In genomic region chr17:17706140-17707060, GRCh38 we compare ENCODE assay signal across 18 cellular contexts. TPM values are rescaled to one million over a fixed set of nuclear protein-coding genes. Genes with fewer than 3 reads are reported as not detected.
A peak's percentile ranks its signal among the peaks of the same experiment; 100 is the strongest.
DNase-seq lines count a peak whose midpoint lies in the region; ATAC-seq and TF ChIP-seq lines count a peak whose summit lies in the region.
"Had no signal": no experiment of that assay in that cellular context is flagged by ENCODE, and none has a peak within 500 bp of the region (broad histone marks: within the 10 kb centered on the region; RNA-seq: fewer than 3 reads in every experiment).

No MANE protein-coding gene starts in this region.

- no peaks in the 10 kb centered on the region for H3K9me3 Mint-ChIP-seq in osteocyte (ENCODE audit: unreplicated experiment)

- peak overlapping the region in 3 of 11 experiments; percentile 9 to 50 (median 33); a peak in 4 of 22 replicates for H3K9ac ChIP-seq in BLaER1 treated with 17β-estradiol and CSF1 and Interleukin-3, amounts not matched to agents 10 nM and 100 nM
- H3K9ac ChIP-seq: GM23248 had no signal

- peaks cover 83% of the 10 kb centered on the region for H3K4me1 Mint-ChIP-seq in osteocyte (ENCODE audit: unreplicated experiment)

- H3K4me3 Mint-ChIP-seq in osteocyte (ENCODE audit: unreplicated experiment) = no peak overlapping the region
- H3K4me3 Mint-ChIP-seq: CD4-positive, CD25-positive, alpha-beta regulatory T cell had no signal

- POLR2A ChIA-PET in RWPE1 (lab: Yijun Ruan, JAX; ENCODE audit: low non-redundant PET) = no interaction called here

- H3K4me1 ChIP-seq in BLaER1 treated with 17β-estradiol and CSF1 and Interleukin-3, amounts not matched to agents 10 nM and 100 nM = peaks cover 33 to 80% (median 74%) of the 10 kb centered on the region in 10 experiments

- H3K27ac ChIP-seq in BLaER1 treated with 17β-estradiol and CSF1 and Interleukin-3, amounts not matched to agents 10 nM and 100 nM = no peak overlapping the region; a peak in 1 of 22 replicates
- peak overlapping the region; percentile 89 for H3K27ac ChIP-seq in RWPE1
- H3K27ac ChIP-seq: GM23248, PC-9 had no signal

- H3K27ac Mint-ChIP-seq in osteocyte (ENCODE audit: unreplicated experiment) = peak overlapping the region; percentile 73
- H3K27ac Mint-ChIP-seq: CD4-positive, CD25-positive, alpha-beta regulatory T cell had no signal

- CTCF ChIA-PET in RWPE1 (lab: Yijun Ruan, JAX) = interaction anchor here (0.5 kb wide), 1 partner anchor 80 kb away, joined by 3 read pairs; no protein-coding TSS in a partner anchor

- DNase-seq in RWPE1 (ENCODE audit: low spot score) (no peak), epithelial cell of proximal tubule (ENCODE audit: low read depth) (no peak), osteocyte (ENCODE audit: extremely low spot score, unreplicated experiment) (no peak), middle frontal gyrus (ENCODE audit: extremely low spot score, low spot score) (no peak)
- DNase-seq in stimulated activated CD8-positive, alpha-beta memory T cell treated with anti-CD3 and anti-CD28 coated beads, Interleukin-4, amount 100 ng/mL, for 48 hours = no peak
- DNase-seq: activated CD4-positive, CD25-positive, alpha-beta regulatory T cell treated with anti-CD3 and anti-CD28 coated beads, Interleukin-2, amount 50 U/mL, for 72 hours; amniotic stem cell; CD4-positive, CD25-positive, alpha-beta regulatory T cell; foreskin melanocyte; GM23248; left cardiac atrium; NCI-H1436 treated with DMSO at 0.1 percent for 48 hours; NCI-H82; nucleus accumbens; PC-9; T-helper 9 cell had no signal

- peaks cover 97 to 100% (median 99%) of the 10 kb centered on the region in 11 experiments for H4K20me1 ChIP-seq in BLaER1 treated with 17β-estradiol and CSF1 and Interleukin-3, amounts not matched to agents 10 nM and 100 nM

- H3K27me3 ChIP-seq in BLaER1 treated with 17β-estradiol and CSF1 and Interleukin-3, amounts not matched to agents 10 nM and 100 nM = peaks cover 0 to 2% (median 0%) of the 10 kb centered on the region in 11 experiments; a peak in 5 of 22 replicates

- peak overlapping the region in 9 of 11 experiments; percentile 2 to 47 (median 27); a peak in 10 of 22 replicates for H3K4me2 ChIP-seq in BLaER1 treated with 17β-estradiol and CSF1 and Interleukin-3, amounts not matched to agents 10 nM and 100 nM
- H3K4me2 ChIP-seq: PC-9 had no signal

- H3K27me3 Mint-ChIP-seq in osteocyte (ENCODE audit: unreplicated experiment) = no peaks in the 10 kb centered on the region
- H3K27me3 Mint-ChIP-seq: CD4-positive, CD25-positive, alpha-beta regulatory T cell had no signal

- TF ChIP-seq CTCF in RWPE1 (conservative IDR thresholded peaks at IDR 0.05; ENCODE audit: low read depth) = no peak
- TF ChIP-seq CTCF in epithelial cell of proximal tubule (conservative IDR thresholded peaks at IDR 0.05; ENCODE audit: low read depth, low read length) = peak; percentile 10
- peak; percentile 36 for TF ChIP-seq CTCF in osteocyte (IDR thresholded peaks at IDR 0.05)

- peaks cover 4% of the 10 kb centered on the region for H3K36me3 Mint-ChIP-seq in osteocyte (ENCODE audit: unreplicated experiment)

- H3K36me3 ChIP-seq in BLaER1 treated with 17β-estradiol and CSF1 and Interleukin-3, amounts not matched to agents 10 nM and 100 nM = peaks cover 0 to 42% (median 29%) of the 10 kb centered on the region in 11 experiments; a peak in 17 of 22 replicates

- no peak overlapping the region for H3K4me3 ChIP-seq in BLaER1 treated with 17β-estradiol and CSF1 and Interleukin-3, amounts not matched to agents 10 nM and 100 nM
- H3K4me3 ChIP-seq in epithelial cell of proximal tubule (ENCODE audit: low read depth, low read length) = no peak overlapping the region
- H3K4me3 ChIP-seq: GM23248, PC-9 had no signal

- no peak for ATAC-seq in HG03159 (IDR thresholded peaks at IDR 0.05; ENCODE audit: unreplicated experiment)
- ATAC-seq: left cardiac atrium had no signal

- no peaks in the 10 kb centered on the region for H3K9me3 ChIP-seq in BLaER1 treated with 17β-estradiol and CSF1 and Interleukin-3, amounts not matched to agents 10 nM and 100 nM (replicated peaks in 1 of 11)

RNA-seq across cellular contexts. Expression of gene RAI1, which starts 25.1 kb away (rescaled TPM):
- total RNA-seq in epithelial cell of proximal tubule (13.7 and 22.7 TPM in 2 replicates), osteocyte (40.0 and 40.1 TPM in 2 replicates)
